In the genomic region with DNA sequence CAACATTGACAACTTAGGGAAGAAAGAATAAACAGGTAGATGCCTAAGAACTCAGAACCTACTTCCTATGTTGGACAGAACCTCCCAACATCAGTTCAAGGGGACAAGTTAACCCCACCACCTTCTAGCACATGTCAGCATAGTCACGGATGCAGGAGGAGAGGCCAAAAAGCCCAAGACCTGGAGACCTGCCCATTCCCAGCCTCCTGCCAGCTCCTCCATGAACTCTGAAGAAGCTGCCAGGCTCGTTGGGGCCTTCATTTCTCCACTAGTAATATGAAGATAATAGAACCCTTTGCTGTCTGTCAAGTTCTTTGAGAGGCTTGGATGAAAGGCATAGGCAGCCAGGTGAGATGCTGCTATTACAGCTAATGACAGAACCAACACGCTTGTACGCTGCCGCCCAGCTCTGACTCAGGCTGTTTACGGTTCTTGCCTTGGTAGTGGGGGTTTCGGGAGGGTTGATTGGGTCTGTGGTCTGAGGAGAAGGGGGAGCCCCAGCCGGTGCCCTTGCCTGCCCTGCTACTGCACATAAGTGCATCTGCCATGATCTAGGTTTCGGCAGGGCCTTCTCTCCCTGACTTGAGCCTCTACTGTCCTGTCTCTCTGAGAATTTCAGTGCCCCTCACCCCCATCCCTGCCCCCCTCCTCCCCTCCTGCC, we compare ENCODE assay signal across 11 cellular contexts.
DNase-seq lines count a peak whose midpoint lies in the region; ATAC-seq, FAIRE-seq and TF ChIP-seq lines count a peak whose summit lies in the region.
"Had no signal": no experiment of that assay in that cellular context is flagged by ENCODE, and none has a peak within 500 bp of the region (broad histone marks: within the 10 kb centered on the region; RNA-seq: fewer than 3 reads in every experiment).

No MANE protein-coding gene starts in this region.

- peak; percentile 89 for ATAC-seq in GM21737 (IDR thresholded peaks at IDR 0.05; ENCODE audit: unreplicated experiment)
- ATAC-seq in HG03280 (IDR thresholded peaks at IDR 0.05; ENCODE audit: unreplicated experiment), result peak; percentile 87
- peak; percentile 47 to 51 for ATAC-seq in naive B cell (ENCODE audit: low read depth in 2 of 2)
- no peak for ATAC-seq in GM19328 (IDR thresholded peaks at IDR 0.05; ENCODE audit: unreplicated experiment)

- no peaks in the 10 kb centered on the region for H3K36me3 Mint-ChIP-seq in naive B cell

- no peaks in the 10 kb centered on the region for H3K4me1 Mint-ChIP-seq in naive B cell

- peaks cover 14 to 26% (median 24%) of the 10 kb centered on the region in 3 donors for H3K27me3 Mint-ChIP-seq in naive B cell

- H3K9me3 Mint-ChIP-seq in naive B cell, result no peaks in the 10 kb centered on the region

- no peak for TF ChIP-seq POLR2A in H54 (IDR thresholded peaks at IDR 0.05; ENCODE audit: low read depth, low read length)

- H3K27ac Mint-ChIP-seq in naive B cell, result no peak overlapping the region

- DNase-seq in NCI-H2227 (lab: John Stamatoyannopoulos, UW; ENCODE audit: unreplicated experiment) (peak; percentile 3), NCI-H2227 treated with DMSO at 0.1 percent for 48 hours (lab: John Stamatoyannopoulos, UW) (no peak), naive B cell (no peak), HuH-7.5 (ENCODE audit: low spot score) (no peak), H54 (ENCODE audit: insufficient read length, low spot score) (no peak)
- DNase-seq: activated effector memory CD4-positive, alpha-beta T cell treated with anti-CD3 and anti-CD28 coated beads, Interleukin-2, amount 50 U/mL, for 16 hours; DMS79 treated with DMSO at 0.1 percent for 48 hours had no signal

- no peak for FAIRE-seq in H54 (lab: Jason Lieb, UNC)
- FAIRE-seq: H1 had no signal

- H3K4me3 Mint-ChIP-seq in naive B cell, result no peak overlapping the region
